1 cellular context compared by ENCODE assay signal in the genomic region with DNA sequence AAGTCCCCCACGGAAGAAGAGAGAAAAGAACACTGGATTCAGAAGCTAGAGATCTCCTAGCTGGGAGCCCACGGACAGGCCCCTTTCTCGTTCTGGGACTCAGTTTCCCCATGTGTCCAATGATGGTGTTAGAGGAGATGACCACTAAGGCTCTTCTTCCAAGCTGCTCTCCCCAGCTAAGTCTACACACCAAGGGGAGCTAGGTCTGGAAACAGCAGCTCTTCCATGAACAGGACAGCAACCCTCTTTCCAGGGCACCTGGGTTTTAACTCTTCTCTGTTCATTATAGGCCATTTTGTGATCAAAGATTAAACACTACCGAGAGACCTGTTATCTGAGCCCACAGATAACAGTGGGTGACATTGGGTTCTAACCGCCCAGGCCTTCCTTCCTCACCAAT.
TF ChIP-seq lines count a peak whose summit lies in the region.

No MANE protein-coding gene starts in this region.

TF ChIP-seq in WTC11, 78 proteins besides CTCF, POLR2A, EP300 and RAD21 (continued from another document):
- TF ChIP-seq, protein P1, sequence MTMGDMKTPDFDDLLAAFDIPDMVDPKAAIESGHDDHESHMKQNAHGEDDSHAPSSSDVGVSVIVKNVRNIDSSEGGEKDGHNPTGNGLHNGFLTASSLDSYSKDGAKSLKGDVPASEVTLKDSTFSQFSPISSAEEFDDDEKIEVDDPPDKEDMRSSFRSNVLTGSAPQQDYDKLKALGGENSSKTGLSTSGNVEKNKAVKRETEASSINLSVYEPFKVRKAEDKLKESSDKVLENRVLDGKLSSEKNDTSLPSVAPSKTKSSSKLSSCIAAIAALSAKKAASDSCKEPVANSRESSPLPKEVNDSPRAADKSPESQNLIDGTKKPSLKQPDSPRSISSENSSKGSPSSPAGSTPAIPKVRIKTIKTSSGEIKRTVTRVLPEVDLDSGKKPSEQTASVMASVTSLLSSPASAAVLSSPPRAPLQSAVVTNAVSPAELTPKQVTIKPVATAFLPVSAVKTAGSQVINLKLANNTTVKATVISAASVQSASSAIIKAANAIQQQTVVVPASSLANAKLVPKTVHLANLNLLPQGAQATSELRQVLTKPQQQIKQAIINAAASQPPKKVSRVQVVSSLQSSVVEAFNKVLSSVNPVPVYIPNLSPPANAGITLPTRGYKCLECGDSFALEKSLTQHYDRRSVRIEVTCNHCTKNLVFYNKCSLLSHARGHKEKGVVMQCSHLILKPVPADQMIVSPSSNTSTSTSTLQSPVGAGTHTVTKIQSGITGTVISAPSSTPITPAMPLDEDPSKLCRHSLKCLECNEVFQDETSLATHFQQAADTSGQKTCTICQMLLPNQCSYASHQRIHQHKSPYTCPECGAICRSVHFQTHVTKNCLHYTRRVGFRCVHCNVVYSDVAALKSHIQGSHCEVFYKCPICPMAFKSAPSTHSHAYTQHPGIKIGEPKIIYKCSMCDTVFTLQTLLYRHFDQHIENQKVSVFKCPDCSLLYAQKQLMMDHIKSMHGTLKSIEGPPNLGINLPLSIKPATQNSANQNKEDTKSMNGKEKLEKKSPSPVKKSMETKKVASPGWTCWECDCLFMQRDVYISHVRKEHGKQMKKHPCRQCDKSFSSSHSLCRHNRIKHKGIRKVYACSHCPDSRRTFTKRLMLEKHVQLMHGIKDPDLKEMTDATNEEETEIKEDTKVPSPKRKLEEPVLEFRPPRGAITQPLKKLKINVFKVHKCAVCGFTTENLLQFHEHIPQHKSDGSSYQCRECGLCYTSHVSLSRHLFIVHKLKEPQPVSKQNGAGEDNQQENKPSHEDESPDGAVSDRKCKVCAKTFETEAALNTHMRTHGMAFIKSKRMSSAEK (CRISPR knock-in tag; IDR thresholded peaks at IDR 0.05; ENCODE audit: borderline replicate concordance) = no peak
